ENCODE assay signal across 26 cellular contexts in genomic region chr10:72024596-72024995, GRCh38.
"Had no signal": no experiment of that assay in that cellular context is flagged by ENCODE, and none has a peak within 500 bp of the region (broad histone marks: within the 10 kb centered on the region; RNA-seq: fewer than 3 reads in every experiment).

No MANE protein-coding gene starts in this region.

- H3K27me3 ChIP-seq: brain microvascular endothelial cell, SJSA1 had no signal

- H3K4me2 ChIP-seq: SK-N-SH had no signal

- H3K4me3 ChIP-seq: SJSA1 had no signal

- H3K36me3 ChIP-seq: brain microvascular endothelial cell, SJSA1 had no signal

- DNase-seq: activated CD4-positive, alpha-beta T cell treated with anti-CD3 and anti-CD28 coated beads, Interleukin-2, amount 10 ng/mL, durations not matched to agents 24 days and 14 days; activated CD4-positive, alpha-beta T cell treated with anti-CD3 and anti-CD28 coated beads, Interleukin-2, amount 50 U/mL, for 4 hours; activated CD8-positive, alpha-beta T cell treated with anti-CD3 and anti-CD28 coated beads for 36 hours; activated effector memory CD4-positive, alpha-beta T cell treated with anti-CD3 and anti-CD28 coated beads, Interleukin-2, amount 50 U/mL, for 16 hours; activated naive CD4-positive, alpha-beta T cell; activated naive CD4-positive, alpha-beta T cell treated with anti-CD3 and anti-CD28 coated beads, Interleukin-2, amount 50 U/mL, for 16 hours; activated naive CD8-positive, alpha-beta T cell treated with anti-CD3 and anti-CD28 coated beads for 36 hours; activated T-cell treated with anti-CD3 and anti-CD28 coated beads, Interleukin-2, amount 50 U/mL, for 1 hour; activated T-cell treated with anti-CD3 and anti-CD28 coated beads, Interleukin-2, amount 50 U/mL, for 72 hours; amniotic stem cell; aorta; brain microvascular endothelial cell; central memory CD4-positive, alpha-beta T cell; NCI-H1092 treated with DMSO at 0.1 percent for 48 hours; NCI-H1417; NCI-H146; NCI-H187; NCI-H2029 treated with DMSO at 0.1 percent for 48 hours; NCI-H2107; NCI-H345; NCI-H524 treated with DMSO at 0.1 percent for 48 hours; SHP77 treated with DMSO at 0.1 percent for 48 hours; SK-N-SH had no signal

- ATAC-seq: activated CD8-positive, alpha-beta T cell treated with anti-CD3 and anti-CD28 coated beads for 36 hours; activated T-cell treated with anti-CD3 and anti-CD28 coated beads, Interleukin-2, amount 50 U/mL, for 72 hours; activated T-helper 17 cell treated with anti-CD3 and anti-CD28 coated beads, Interleukin-2, amount 50 U/mL, for 72 hours; Panc1 had no signal

- H3K27ac ChIP-seq: brain microvascular endothelial cell, SJSA1 had no signal

- H3K9me3 ChIP-seq: SJSA1, SK-N-SH had no signal
